Comparison of ENCODE assay signal across 23 cellular contexts in genomic region chr11:76714493-76714892, GRCh38. TPM values are rescaled to one million over a fixed set of nuclear protein-coding genes. Genes with fewer than 3 reads are reported as not detected.
"Had no signal": no experiment of that assay in that cellular context is flagged by ENCODE, and none has a peak within 500 bp of the region (broad histone marks: within the 10 kb centered on the region; RNA-seq: fewer than 3 reads in every experiment).

No MANE protein-coding gene starts in this region.

- H3K36me3 ChIP-seq: left ventricle myocardium inferior, prostate gland, tibial nerve had no signal

- H3K4me3 ChIP-seq: body of pancreas, left ventricle myocardium inferior, prostate gland, skin epidermis, tibial nerve had no signal

- H3K36me3 Mint-ChIP-seq: activated naive CD8-positive, alpha-beta T cell treated with anti-CD3 and anti-CD28 coated beads, Interleukin-2, amount 10 ng/mL, durations not matched to agents 7 days and 5 days; immature natural killer cell had no signal

- H3K27ac ChIP-seq: body of pancreas, left ventricle myocardium inferior, prostate gland, skin epidermis, tibial nerve, VCaP had no signal

- H3K9me3 Mint-ChIP-seq: activated naive CD8-positive, alpha-beta T cell treated with anti-CD3 and anti-CD28 coated beads, Interleukin-2, amount 10 ng/mL, durations not matched to agents 7 days and 5 days; activated T-helper 1 cell treated with anti-CD3 and anti-CD28 coated beads, Interleukin-12 subunit alpha, Interleukin-12 subunit beta, Interleukin-2, Interleukin-4 antibody, amounts not matched to agents 30 ng/mL and 10 ng/mL and 1 ng/mL, durations not matched to agents 14 hours and 24 hours and 36 hours; immature natural killer cell; nephron progenitor cell; stimulated activated naive CD8-positive, alpha-beta T cell treated with anti-CD3 and anti-CD28 coated beads, Interleukin-15, Interleukin-2, amounts not matched to agents 100 ng/mL and 50 ng/mL, for 24 hours had no signal

- DNase-seq: activated CD4-positive, alpha-beta T cell treated with anti-CD3 and anti-CD28 coated beads, Interleukin-2, amount 50 U/mL, for 4 hours; activated naive CD8-positive, alpha-beta T cell treated with anti-CD3 and anti-CD28 coated beads, Interleukin-2, amount 10 ng/mL, durations not matched to agents 7 days and 5 days; amygdala; body of pancreas; immature natural killer cell; kidney glomerular epithelial cell; left ventricle myocardium inferior; mammary epithelial cell; midbrain; nephron progenitor cell; right cardiac atrium; stimulated activated CD4-positive, alpha-beta T cell treated with anti-CD3 and anti-CD28 coated beads, Interleukin-15, amount 100 ng/mL, for 24 hours; stimulated activated CD4-positive, alpha-beta T cell treated with anti-CD3 and anti-CD28 coated beads, Interleukin-2, amount 100 ng/mL, for 48 hours; T-helper 2 cell had no signal

- H3K4me1 Mint-ChIP-seq: activated naive CD8-positive, alpha-beta T cell treated with anti-CD3 and anti-CD28 coated beads, Interleukin-2, amount 10 ng/mL, durations not matched to agents 7 days and 5 days; immature natural killer cell had no signal

- H3K4me3 Mint-ChIP-seq: activated naive CD8-positive, alpha-beta T cell treated with anti-CD3 and anti-CD28 coated beads, Interleukin-2, amount 10 ng/mL, durations not matched to agents 7 days and 5 days; activated T-helper 1 cell treated with anti-CD3 and anti-CD28 coated beads, Interleukin-12 subunit alpha, Interleukin-12 subunit beta, Interleukin-2, Interleukin-4 antibody, amounts not matched to agents 30 ng/mL and 10 ng/mL and 1 ng/mL, durations not matched to agents 14 hours and 24 hours and 36 hours; immature natural killer cell; nephron progenitor cell; stimulated activated naive CD8-positive, alpha-beta T cell treated with anti-CD3 and anti-CD28 coated beads, Interleukin-15, Interleukin-2, amounts not matched to agents 100 ng/mL and 50 ng/mL, for 24 hours had no signal

- ATAC-seq: body of pancreas, right cardiac atrium had no signal

- H3K4me1 ChIP-seq: body of pancreas, left ventricle myocardium inferior, prostate gland, tibial nerve had no signal

- H3K27ac Mint-ChIP-seq: activated naive CD8-positive, alpha-beta T cell treated with anti-CD3 and anti-CD28 coated beads, Interleukin-2, amount 10 ng/mL, durations not matched to agents 7 days and 5 days; activated T-helper 1 cell treated with anti-CD3 and anti-CD28 coated beads, Interleukin-12 subunit alpha, Interleukin-12 subunit beta, Interleukin-2, Interleukin-4 antibody, amounts not matched to agents 30 ng/mL and 10 ng/mL and 1 ng/mL, durations not matched to agents 14 hours and 24 hours and 36 hours; immature natural killer cell; nephron progenitor cell; stimulated activated naive CD8-positive, alpha-beta T cell treated with anti-CD3 and anti-CD28 coated beads, Interleukin-15, Interleukin-2, amounts not matched to agents 100 ng/mL and 50 ng/mL, for 24 hours had no signal

- FAIRE-seq: colon, endometrium, urothelium cell line had no signal

- H3K9me3 ChIP-seq: body of pancreas, left ventricle myocardium inferior, prostate gland, tibial nerve had no signal

- H3K27me3 Mint-ChIP-seq: activated naive CD8-positive, alpha-beta T cell treated with anti-CD3 and anti-CD28 coated beads, Interleukin-2, amount 10 ng/mL, durations not matched to agents 7 days and 5 days; stimulated activated naive CD8-positive, alpha-beta T cell treated with anti-CD3 and anti-CD28 coated beads, Interleukin-15, Interleukin-2, amounts not matched to agents 100 ng/mL and 50 ng/mL, for 24 hours had no signal

- H3K27me3 ChIP-seq: body of pancreas, tibial nerve had no signal

RNA-seq across cellular contexts. Expression of gene LRRC32, which starts 43.9 kb away (rescaled TPM):
- polyA plus RNA-seq: mammary epithelial cell had no signal
